15 cellular contexts compared by ENCODE assay signal in the genomic region with DNA sequence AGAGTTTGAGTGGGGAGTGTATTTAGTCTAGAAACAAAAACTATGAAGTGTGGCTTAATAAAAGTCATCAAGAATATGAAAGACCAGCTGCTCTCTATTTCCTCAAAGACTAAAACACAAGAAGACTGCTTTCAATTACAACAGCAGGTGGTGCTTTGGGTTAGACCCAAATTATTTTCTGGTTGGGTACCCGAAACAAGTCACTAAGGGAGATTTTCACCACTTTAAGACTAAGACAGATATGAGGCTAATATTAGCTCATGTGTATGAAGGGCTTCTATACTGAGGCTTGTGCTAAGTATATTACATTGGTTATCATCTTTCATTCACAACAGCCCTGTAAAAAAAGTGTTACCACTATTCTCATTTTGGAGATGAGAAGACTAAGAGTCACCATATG. TPM values are rescaled to one million over a fixed set of nuclear protein-coding genes. Genes with fewer than 3 reads are reported as not detected.
DNase-seq lines count a peak whose midpoint lies in the region; ATAC-seq and TF ChIP-seq lines count a peak whose summit lies in the region.
"Had no signal": no experiment of that assay in that cellular context is flagged by ENCODE, and none has a peak within 500 bp of the region (broad histone marks: within the 10 kb centered on the region; RNA-seq: fewer than 3 reads in every experiment).

No MANE protein-coding gene starts in this region.

- H3K79me2 ChIP-seq in osteoblast (ENCODE audit: insufficient read depth, low read length) = peaks cover 66% of the 10 kb centered on the region

- H3K4me3 ChIP-seq in osteoblast (ENCODE audit: insufficient read depth, low read length) (no peak overlapping the region), mesenchymal stem cell (ENCODE audit: insufficient read depth in 1 of 2, low read depth in 1 of 2, low read length in 2 of 2) (no peak overlapping the region)
- H3K4me3 ChIP-seq: BLaER1, suprapubic skin had no signal

- no peak overlapping the region for H2BK15ac ChIP-seq in mesenchymal stem cell (ENCODE audit: low read depth, poor library complexity, severe bottlenecking)

- no peak overlapping the region for H3K9ac ChIP-seq in mesenchymal stem cell (ENCODE audit: low read length)
- H3K9ac ChIP-seq: BLaER1 had no signal

- H3K27me3 ChIP-seq in osteoblast (ENCODE audit: insufficient read depth, low read length) = no peaks in the 10 kb centered on the region
- H3K27me3 ChIP-seq in mesenchymal stem cell (ENCODE audit: control insufficient read depth in 1 of 2, insufficient read depth in 1 of 2, low read length in 2 of 2) = no peaks in the 10 kb centered on the region
- H3K27me3 ChIP-seq: BLaER1, suprapubic skin had no signal

- no peak overlapping the region for H2BK5ac ChIP-seq in mesenchymal stem cell (ENCODE audit: low read depth, low read length, poor library complexity, severe bottlenecking)

- peaks cover 32% of the 10 kb centered on the region for H3K4me1 ChIP-seq in osteoblast (ENCODE audit: insufficient read depth, low read length)
- peaks cover 5% of the 10 kb centered on the region for H3K4me1 ChIP-seq in mesenchymal stem cell (ENCODE audit: control insufficient read depth, insufficient read depth, low read depth, low read length)
- H3K4me1 ChIP-seq: BLaER1, suprapubic skin had no signal

- H3K18ac ChIP-seq in mesenchymal stem cell (ENCODE audit: low read depth in 1 of 2, low read length in 2 of 2) = no peak overlapping the region

- H3K9me3 ChIP-seq in osteoblast (ENCODE audit: low read depth, low read length) = no peaks in the 10 kb centered on the region
- no peaks in the 10 kb centered on the region for H3K9me3 ChIP-seq in mesenchymal stem cell (ENCODE audit: control insufficient read depth, low read length)
- H3K9me3 ChIP-seq: BLaER1, suprapubic skin had no signal

- H4K8ac ChIP-seq in mesenchymal stem cell (ENCODE audit: low read length) = no peak overlapping the region

- no peak overlapping the region for H2AK5ac ChIP-seq in mesenchymal stem cell (ENCODE audit: low read length, severe bottlenecking)

- TF ChIP-seq CTCF in osteoblast (IDR thresholded peaks at IDR 0.05; ENCODE audit: extremely low read depth, low read depth, low read length) = no peak

- H3K79me1 ChIP-seq in mesenchymal stem cell (replicated peaks; ENCODE audit: low read length, poor library complexity, severe bottlenecking) = no peaks in the 10 kb centered on the region

- H4K20me1 ChIP-seq in osteoblast (ENCODE audit: insufficient read depth, low read length) = peaks cover 17% of the 10 kb centered on the region
- H4K20me1 ChIP-seq: BLaER1 had no signal

- no peak overlapping the region for H2BK120ac ChIP-seq in mesenchymal stem cell (ENCODE audit: low read depth, low read length)

- no peak overlapping the region for H2BK12ac ChIP-seq in mesenchymal stem cell (ENCODE audit: low read length in 2 of 2)

- no CpG with 5 or more reads among the region's 1 CpG for WGBS in mesenchymal stem cell

- H2AFZ ChIP-seq in osteoblast (ENCODE audit: low read length) (no peak overlapping the region), mesenchymal stem cell (ENCODE audit: low read depth, low read length) (no peak overlapping the region)

- H3K23ac ChIP-seq in mesenchymal stem cell (ENCODE audit: low read length in 2 of 2) = no peak overlapping the region

- no peak overlapping the region for H3K4ac ChIP-seq in mesenchymal stem cell (ENCODE audit: low read depth in 1 of 2, low read length in 2 of 2)

- DNase-seq in osteoblast (ENCODE audit: insufficient read length, low spot score, missing footprints) = no peak
- no peak for DNase-seq in KG1 (lab: John Stamatoyannopoulos, UW)
- no peak for DNase-seq in mesenchymal stem cell
- DNase-seq in activated naive CD4-positive, alpha-beta T cell treated with Interleukin-2 at 50 U/mL for 16 hours = no peak
- DNase-seq: activated CD4-positive, CD25-positive, alpha-beta regulatory T cell; cortex of kidney; NCI-H1092 treated with DMSO at 0.1 percent for 48 hours; T-helper 17 cell had no signal

- H3K27ac ChIP-seq in osteoblast (ENCODE audit: low read depth, low read length) (peak overlapping the region; percentile 1), mesenchymal stem cell (ENCODE audit: low read length, poor library complexity, severe bottlenecking) (no peak overlapping the region)
- H3K27ac ChIP-seq: BLaER1, epithelial cell of prostate, suprapubic skin had no signal

- ATAC-seq in GM18909 (IDR thresholded peaks at IDR 0.05; ENCODE audit: poor library complexity, unreplicated experiment) (peak; percentile 72), GM21576 (IDR thresholded peaks at IDR 0.05; ENCODE audit: unreplicated experiment) (peak; percentile 45), HG03432 (IDR thresholded peaks at IDR 0.05; ENCODE audit: unreplicated experiment) (peak; percentile 91)
- ATAC-seq: Right ventricle myocardium inferior, T-helper 17 cell had no signal

- H3K36me3 ChIP-seq in osteoblast (ENCODE audit: insufficient read depth, low read length) = peaks cover 56% of the 10 kb centered on the region
- H3K36me3 ChIP-seq in mesenchymal stem cell (ENCODE audit: control insufficient read depth in 1 of 2, insufficient read depth in 2 of 2, low read depth in 1 of 2, low read length in 2 of 2) = peaks cover 0 to 9% of the 10 kb centered on the region in 2 experiments
- H3K36me3 ChIP-seq: BLaER1, suprapubic skin had no signal

- no peak overlapping the region for H3K14ac ChIP-seq in mesenchymal stem cell (ENCODE audit: low read length in 2 of 2)

- no peak overlapping the region for H3K4me2 ChIP-seq in osteoblast (ENCODE audit: insufficient read depth, low read length)
- H3K4me2 ChIP-seq in mesenchymal stem cell (ENCODE audit: low read length, poor library complexity, severe bottlenecking) = no peak overlapping the region
- H3K4me2 ChIP-seq: BLaER1 had no signal

- H4K91ac ChIP-seq in mesenchymal stem cell (ENCODE audit: low read length) = no peak overlapping the region

RNA-seq across cellular contexts. Expression of gene COL8A1, which starts 43.1 kb away (rescaled TPM):
- 311 and 720 TPM in 2 replicates for total RNA-seq in osteoblast
- 115 TPM for polyA plus RNA-seq in mesenchymal stem cell (2013, experiment 1 of 2)
- polyA plus RNA-seq in mesenchymal stem cell (2013, experiment 2 of 2) = 112 TPM
- total RNA-seq: T-helper 17 cell had no signal
